ENCODE assay signal across 1 cellular context in genomic region chr3:83946554-83946953, GRCh38.
TF ChIP-seq lines count a peak whose summit lies in the region.

No MANE protein-coding gene starts in this region.

TF ChIP-seq in SK-N-SH treated with all-trans-retinoic acid at 6 μM for 48 hours, 23 proteins besides CTCF, POLR2A, EP300 and RAD21 (continued from another document):
- no peak for TF ChIP-seq PATZ1 (CRISPR knock-in tag; IDR thresholded peaks at IDR 0.05; ENCODE audit: borderline replicate concordance)
TF ChIP-seq in SK-N-SH treated with all-trans-retinoic acid at 6 μM for 48 hours: peak in this region for 0.
